Comparison of ENCODE assay signal across 2 cellular contexts in the genomic region with DNA sequence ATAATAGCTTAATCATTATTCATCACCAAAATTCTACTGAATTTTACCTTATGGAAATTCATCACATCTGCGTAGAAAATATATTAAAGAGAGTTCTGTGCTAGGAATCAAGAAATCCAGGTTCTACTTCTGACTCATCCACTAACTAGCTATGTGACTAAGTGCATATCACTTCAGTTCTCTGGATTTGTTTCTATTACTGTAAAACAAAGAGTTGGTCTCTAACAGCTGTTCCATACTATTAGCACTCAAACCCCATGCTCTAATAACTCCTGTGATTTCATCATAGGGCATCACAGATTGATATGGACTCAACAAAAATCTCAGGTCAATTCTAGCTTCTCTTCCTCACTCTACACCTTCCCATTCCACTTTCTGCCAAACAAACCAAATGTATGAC.
TF ChIP-seq lines count a peak whose summit lies in the region.

No MANE protein-coding gene starts in this region.

TF ChIP-seq in SK-N-SH, 30 proteins besides CTCF, POLR2A, EP300 and RAD21 (continued from another document):
- TF ChIP-seq, protein P1, sequence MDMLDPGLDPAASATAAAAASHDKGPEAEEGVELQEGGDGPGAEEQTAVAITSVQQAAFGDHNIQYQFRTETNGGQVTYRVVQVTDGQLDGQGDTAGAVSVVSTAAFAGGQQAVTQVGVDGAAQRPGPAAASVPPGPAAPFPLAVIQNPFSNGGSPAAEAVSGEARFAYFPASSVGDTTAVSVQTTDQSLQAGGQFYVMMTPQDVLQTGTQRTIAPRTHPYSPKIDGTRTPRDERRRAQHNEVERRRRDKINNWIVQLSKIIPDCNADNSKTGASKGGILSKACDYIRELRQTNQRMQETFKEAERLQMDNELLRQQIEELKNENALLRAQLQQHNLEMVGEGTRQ (IDR thresholded peaks at IDR 0.05; ENCODE audit: borderline replicate concordance, low read depth, low read length), result no peak
- TF ChIP-seq JUND (IDR thresholded peaks at IDR 0.05) (peak; percentile 11; the same call in 1 of the 2 replicates), FOSL2 (IDR thresholded peaks at IDR 0.05; ENCODE audit: borderline replicate concordance, low read depth) (peak; percentile 31; the same call in 1 of the 2 replicates)

TF ChIP-seq in WTC11, 78 proteins besides CTCF, POLR2A, EP300 and RAD21 (continued from another document):
- TF ChIP-seq, protein P2, sequence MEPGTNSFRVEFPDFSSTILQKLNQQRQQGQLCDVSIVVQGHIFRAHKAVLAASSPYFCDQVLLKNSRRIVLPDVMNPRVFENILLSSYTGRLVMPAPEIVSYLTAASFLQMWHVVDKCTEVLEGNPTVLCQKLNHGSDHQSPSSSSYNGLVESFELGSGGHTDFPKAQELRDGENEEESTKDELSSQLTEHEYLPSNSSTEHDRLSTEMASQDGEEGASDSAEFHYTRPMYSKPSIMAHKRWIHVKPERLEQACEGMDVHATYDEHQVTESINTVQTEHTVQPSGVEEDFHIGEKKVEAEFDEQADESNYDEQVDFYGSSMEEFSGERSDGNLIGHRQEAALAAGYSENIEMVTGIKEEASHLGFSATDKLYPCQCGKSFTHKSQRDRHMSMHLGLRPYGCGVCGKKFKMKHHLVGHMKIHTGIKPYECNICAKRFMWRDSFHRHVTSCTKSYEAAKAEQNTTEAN (CRISPR knock-in tag; IDR thresholded peaks at IDR 0.05), result no peak
- no peak for TF ChIP-seq FOXP1 (CRISPR knock-in tag; IDR thresholded peaks at IDR 0.05; ENCODE audit: borderline replicate concordance)
- no peak for TF ChIP-seq NFATC4 (CRISPR knock-in tag; IDR thresholded peaks at IDR 0.05)
- TF ChIP-seq, protein P3, sequence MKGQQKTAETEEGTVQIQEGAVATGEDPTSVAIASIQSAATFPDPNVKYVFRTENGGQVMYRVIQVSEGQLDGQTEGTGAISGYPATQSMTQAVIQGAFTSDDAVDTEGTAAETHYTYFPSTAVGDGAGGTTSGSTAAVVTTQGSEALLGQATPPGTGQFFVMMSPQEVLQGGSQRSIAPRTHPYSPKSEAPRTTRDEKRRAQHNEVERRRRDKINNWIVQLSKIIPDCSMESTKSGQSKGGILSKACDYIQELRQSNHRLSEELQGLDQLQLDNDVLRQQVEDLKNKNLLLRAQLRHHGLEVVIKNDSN (CRISPR knock-in tag; IDR thresholded peaks at IDR 0.05), result no peak
- TF ChIP-seq, protein P4, sequence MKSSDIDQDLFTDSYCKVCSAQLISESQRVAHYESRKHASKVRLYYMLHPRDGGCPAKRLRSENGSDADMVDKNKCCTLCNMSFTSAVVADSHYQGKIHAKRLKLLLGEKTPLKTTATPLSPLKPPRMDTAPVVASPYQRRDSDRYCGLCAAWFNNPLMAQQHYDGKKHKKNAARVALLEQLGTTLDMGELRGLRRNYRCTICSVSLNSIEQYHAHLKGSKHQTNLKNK (CRISPR knock-in tag; IDR thresholded peaks at IDR 0.05), result no peak
TF ChIP-seq in WTC11: peak in this region for 0.
